In genomic region chr22:28143961-28144745, GRCh38 we compare ENCODE assay signal across 22 cellular contexts.
DNase-seq lines count a peak whose midpoint lies in the region; ATAC-seq, FAIRE-seq and TF ChIP-seq lines count a peak whose summit lies in the region.
"Had no signal": no experiment of that assay in that cellular context is flagged by ENCODE, and none has a peak within 500 bp of the region (broad histone marks: within the 10 kb centered on the region; RNA-seq: fewer than 3 reads in every experiment).

No MANE protein-coding gene starts in this region.

- H3K4me1 Mint-ChIP-seq in chondrocyte (ENCODE audit: low read depth), result peaks cover 69% of the 10 kb centered on the region
- peaks cover 74% of the 10 kb centered on the region for H3K4me1 Mint-ChIP-seq in mesothelial cell of epicardium
- H3K4me1 Mint-ChIP-seq: CD4-positive, CD25-positive, alpha-beta regulatory T cell had no signal

- H3K36me3 Mint-ChIP-seq in chondrocyte (ENCODE audit: low read depth) (no peaks in the 10 kb centered on the region), mesothelial cell of epicardium (no peaks in the 10 kb centered on the region)
- H3K36me3 Mint-ChIP-seq: CD4-positive, CD25-positive, alpha-beta regulatory T cell had no signal

- H3K4me1 ChIP-seq in left ventricle myocardium inferior (peaks cover 65% of the 10 kb centered on the region), left lung (peaks cover 0 to 8% of the 10 kb centered on the region in 2 donors)

- H3K27me3 ChIP-seq in left ventricle myocardium inferior (ENCODE audit: low read depth) (no peaks in the 10 kb centered on the region), left lung (no peaks in the 10 kb centered on the region)
- H3K27me3 ChIP-seq: BE2C had no signal

- intact Hi-C loops in left ventricle myocardium inferior (cut with micrococcal nuclease), result no loop called here
- intact Hi-C loops in cardiac septum (cut with DNase I), result no loop called here
- intact Hi-C loops in left lung (cut with DNase I), result no loop called here

- H3K27ac ChIP-seq in left ventricle myocardium inferior (replicated peaks) (peak overlapping the region; percentile 49), left lung (no peak overlapping the region)

- H3K9me3 Mint-ChIP-seq in chondrocyte (ENCODE audit: low read depth), result no peaks in the 10 kb centered on the region
- no peaks in the 10 kb centered on the region for H3K9me3 Mint-ChIP-seq in mesothelial cell of epicardium
- H3K9me3 Mint-ChIP-seq: CD4-positive, CD25-positive, alpha-beta regulatory T cell had no signal

- no peaks in the 10 kb centered on the region for H3K27me3 Mint-ChIP-seq in chondrocyte (ENCODE audit: low read depth)
- no peaks in the 10 kb centered on the region for H3K27me3 Mint-ChIP-seq in mesothelial cell of epicardium (ENCODE audit: low read depth)
- H3K27me3 Mint-ChIP-seq: CD4-positive, CD25-positive, alpha-beta regulatory T cell had no signal

- TF ChIP-seq CTCF in left ventricle myocardium inferior (IDR thresholded peaks at IDR 0.05; ENCODE audit: borderline replicate concordance) (no peak), chondrocyte (IDR thresholded peaks at IDR 0.05) (no peak), mesothelial cell of epicardium (IDR thresholded peaks at IDR 0.05; ENCODE audit: unreplicated experiment) (no peak), left lung (IDR thresholded peaks at IDR 0.05) (no peak)

- H3K4me3 Mint-ChIP-seq in chondrocyte (ENCODE audit: unreplicated experiment) (no peak overlapping the region), mesothelial cell of epicardium (no peak overlapping the region)
- H3K4me3 Mint-ChIP-seq: CD4-positive, CD25-positive, alpha-beta regulatory T cell had no signal

- peak overlapping the region; percentile 11 for H3K27ac Mint-ChIP-seq in chondrocyte (ENCODE audit: unreplicated experiment)
- peak overlapping the region; percentile 74 for H3K27ac Mint-ChIP-seq in mesothelial cell of epicardium
- H3K27ac Mint-ChIP-seq: CD4-positive, CD25-positive, alpha-beta regulatory T cell had no signal

- H3K36me3 ChIP-seq in left ventricle myocardium inferior (no peaks in the 10 kb centered on the region), left lung (no peaks in the 10 kb centered on the region)
- H3K36me3 ChIP-seq: BE2C had no signal

- peak; percentile 9 for FAIRE-seq in urothelium cell line (lab: Jason Lieb, UNC)
- FAIRE-seq: K562 had no signal

- H3K9me3 ChIP-seq in left ventricle myocardium inferior (replicated peaks), result no peaks in the 10 kb centered on the region
- no peaks in the 10 kb centered on the region for H3K9me3 ChIP-seq in left lung
- H3K9me3 ChIP-seq: BE2C had no signal

- ATAC-seq in HG02642 (IDR thresholded peaks at IDR 0.05; ENCODE audit: poor library complexity, unreplicated experiment) (no peak), left lung (no peak)
- ATAC-seq: K562, Panc1 had no signal

- H3K4me3 ChIP-seq in left ventricle myocardium inferior (no peak overlapping the region), left lung (no peak overlapping the region)
- H3K4me3 ChIP-seq: K562 had no signal

- DNase-seq in left ventricle myocardium inferior (no peak), cardiac septum (ENCODE audit: low spot score) (no peak), chondrocyte (ENCODE audit: low spot score) (no peak), mesothelial cell of epicardium (ENCODE audit: low spot score in 2 of 2, unreplicated experiment in 2 of 2) (no peak), urothelium cell line (ENCODE audit: low spot score) (no peak), left lung (no peak)
- no peak for DNase-seq in activated effector memory CD4-positive, alpha-beta T cell treated with anti-CD3 and anti-CD28 coated beads, Interleukin-2, amount 50 U/mL, for 16 hours
- DNase-seq: BE2C; CD4-positive, CD25-positive, alpha-beta regulatory T cell; COR-L47; DMS 273 treated with DMSO at 0.1 percent for 48 hours; DND-41; HCEC 1CT; NCI-H1092 treated with DMSO at 0.1 percent for 48 hours; NCI-H146; NCI-H2081; NCI-H2171 treated with DMSO at 0.1 percent for 48 hours; NCI-H446; NCI-H69 had no signal
